Comparison of ENCODE assay signal across 1 cellular context in the genomic region with DNA sequence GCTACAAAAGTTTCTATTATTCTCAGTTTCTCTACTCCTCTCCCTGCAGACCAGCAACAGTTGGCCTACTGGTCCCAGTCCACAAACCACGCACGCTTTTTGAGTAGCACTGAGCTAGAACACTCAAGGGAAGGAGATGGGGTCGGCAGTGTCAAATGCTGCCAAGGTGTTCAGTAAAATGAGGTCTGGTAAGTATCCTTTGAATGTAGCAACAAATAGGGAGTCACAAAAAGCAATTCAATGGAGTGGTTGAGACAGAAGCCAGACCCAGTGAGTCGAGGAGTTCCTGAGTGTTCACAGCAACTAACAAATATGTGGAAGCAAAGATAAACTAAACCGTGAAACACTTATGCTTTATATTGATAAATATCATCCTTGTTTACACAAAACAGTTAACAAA.
TF ChIP-seq lines count a peak whose summit lies in the region.

No MANE protein-coding gene starts in this region.

TF ChIP-seq in A549, 52 proteins besides CTCF, POLR2A, EP300 and RAD21 (continued from another document):
- TF ChIP-seq, protein P1, sequence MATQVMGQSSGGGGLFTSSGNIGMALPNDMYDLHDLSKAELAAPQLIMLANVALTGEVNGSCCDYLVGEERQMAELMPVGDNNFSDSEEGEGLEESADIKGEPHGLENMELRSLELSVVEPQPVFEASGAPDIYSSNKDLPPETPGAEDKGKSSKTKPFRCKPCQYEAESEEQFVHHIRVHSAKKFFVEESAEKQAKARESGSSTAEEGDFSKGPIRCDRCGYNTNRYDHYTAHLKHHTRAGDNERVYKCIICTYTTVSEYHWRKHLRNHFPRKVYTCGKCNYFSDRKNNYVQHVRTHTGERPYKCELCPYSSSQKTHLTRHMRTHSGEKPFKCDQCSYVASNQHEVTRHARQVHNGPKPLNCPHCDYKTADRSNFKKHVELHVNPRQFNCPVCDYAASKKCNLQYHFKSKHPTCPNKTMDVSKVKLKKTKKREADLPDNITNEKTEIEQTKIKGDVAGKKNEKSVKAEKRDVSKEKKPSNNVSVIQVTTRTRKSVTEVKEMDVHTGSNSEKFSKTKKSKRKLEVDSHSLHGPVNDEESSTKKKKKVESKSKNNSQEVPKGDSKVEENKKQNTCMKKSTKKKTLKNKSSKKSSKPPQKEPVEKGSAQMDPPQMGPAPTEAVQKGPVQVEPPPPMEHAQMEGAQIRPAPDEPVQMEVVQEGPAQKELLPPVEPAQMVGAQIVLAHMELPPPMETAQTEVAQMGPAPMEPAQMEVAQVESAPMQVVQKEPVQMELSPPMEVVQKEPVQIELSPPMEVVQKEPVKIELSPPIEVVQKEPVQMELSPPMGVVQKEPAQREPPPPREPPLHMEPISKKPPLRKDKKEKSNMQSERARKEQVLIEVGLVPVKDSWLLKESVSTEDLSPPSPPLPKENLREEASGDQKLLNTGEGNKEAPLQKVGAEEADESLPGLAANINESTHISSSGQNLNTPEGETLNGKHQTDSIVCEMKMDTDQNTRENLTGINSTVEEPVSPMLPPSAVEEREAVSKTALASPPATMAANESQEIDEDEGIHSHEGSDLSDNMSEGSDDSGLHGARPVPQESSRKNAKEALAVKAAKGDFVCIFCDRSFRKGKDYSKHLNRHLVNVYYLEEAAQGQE (IDR thresholded peaks at IDR 0.05): no peak
- no peak for TF ChIP-seq NFE2L2 (conservative IDR thresholded peaks at IDR 0.05; ENCODE audit: low read length)
- TF ChIP-seq, protein P2, sequence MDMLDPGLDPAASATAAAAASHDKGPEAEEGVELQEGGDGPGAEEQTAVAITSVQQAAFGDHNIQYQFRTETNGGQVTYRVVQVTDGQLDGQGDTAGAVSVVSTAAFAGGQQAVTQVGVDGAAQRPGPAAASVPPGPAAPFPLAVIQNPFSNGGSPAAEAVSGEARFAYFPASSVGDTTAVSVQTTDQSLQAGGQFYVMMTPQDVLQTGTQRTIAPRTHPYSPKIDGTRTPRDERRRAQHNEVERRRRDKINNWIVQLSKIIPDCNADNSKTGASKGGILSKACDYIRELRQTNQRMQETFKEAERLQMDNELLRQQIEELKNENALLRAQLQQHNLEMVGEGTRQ (IDR thresholded peaks at IDR 0.05): no peak
